Comparison of ENCODE assay signal across 20 cellular contexts in genomic region chr12:113136990-113137511, GRCh38. TPM values are rescaled to one million over a fixed set of nuclear protein-coding genes. Genes with fewer than 3 reads are reported as not detected.
DNase-seq lines count a peak whose midpoint lies in the region; ATAC-seq and TF ChIP-seq lines count a peak whose summit lies in the region.
"Had no signal": no experiment of that assay in that cellular context is flagged by ENCODE, and none has a peak within 500 bp of the region (broad histone marks: within the 10 kb centered on the region; RNA-seq: fewer than 3 reads in every experiment).

No MANE protein-coding gene starts in this region.

- TF ChIP-seq CTCF in 22Rv1 (IDR thresholded peaks at IDR 0.05) (no peak), Calu3 (IDR thresholded peaks at IDR 0.05; ENCODE audit: unreplicated experiment) (no peak)

- peak overlapping the region; percentile 8; the same call in 1 of the 2 replicates for H3K27ac ChIP-seq in 22Rv1
- peak overlapping the region; percentile 58 for H3K27ac ChIP-seq in caudate nucleus (ENCODE audit: low read depth, low read length)

- no peaks in the 10 kb centered on the region for H3K9me3 Mint-ChIP-seq in Calu3 (ENCODE audit: low read depth, unreplicated experiment)
- H3K9me3 Mint-ChIP-seq in naive B cell, result no peaks in the 10 kb centered on the region
- H3K9me3 Mint-ChIP-seq: immature natural killer cell had no signal

- TSS peak; percentile 75 for BruUV-seq in Calu3 (replicated peaks; lab: Mats Ljungman, UMichigan)

- H3K4me3 Mint-ChIP-seq in Calu3 (ENCODE audit: low read depth, unreplicated experiment), result peak overlapping the region; percentile 97
- peak overlapping the region in 6 of 8 donors; percentile 42 to 92 (median 68) for H3K4me3 Mint-ChIP-seq in naive B cell
- H3K4me3 Mint-ChIP-seq: immature natural killer cell had no signal

- CTCF ChIA-PET in Calu3 (lab: Charles Lee), result interaction anchor here (0.7 to 6.7 kb wide), 2 partner anchors 15 to 476 kb away, joined by 5 to 108 read pairs; partner anchors contain the start of gene CFAP73

- DNase-seq in Calu3, result peak; percentile 92
- no peak for DNase-seq in caudate nucleus (lab: John Stamatoyannopoulos, UW)
- DNase-seq in naive B cell, result no peak
- no peak for DNase-seq in NCI-H345 (lab: John Stamatoyannopoulos, UW)
- DNase-seq in middle frontal gyrus (ENCODE audit: extremely low spot score, low spot score), result no peak
- DNase-seq in NAMALWA (ENCODE audit: low spot score), result no peak
- DNase-seq: activated effector memory CD4-positive, alpha-beta T cell treated with anti-CD3 and anti-CD28 coated beads, Interleukin-2, amount 50 U/mL, for 16 hours; AML-193; cortex of kidney; DMS79; glutamatergic neuron; immature natural killer cell; NCI-H1694; NCI-H446 had no signal

- H3K4me1 Mint-ChIP-seq in Calu3 (ENCODE audit: low read depth, unreplicated experiment), result peaks cover 45% of the 10 kb centered on the region
- H3K4me1 Mint-ChIP-seq in naive B cell, result peaks cover 14 to 24% (median 23%) of the 10 kb centered on the region in 3 donors

- H3K36me3 Mint-ChIP-seq in Calu3 (ENCODE audit: insufficient read depth, unreplicated experiment) (peaks cover 47% of the 10 kb centered on the region), naive B cell (no peaks in the 10 kb centered on the region)
- H3K36me3 Mint-ChIP-seq: immature natural killer cell had no signal

- H3K27ac Mint-ChIP-seq in Calu3 (ENCODE audit: unreplicated experiment) (peak overlapping the region; percentile 96), naive B cell (peak overlapping the region in 1 of 6 donors; percentile 85)
- H3K27ac Mint-ChIP-seq: immature natural killer cell had no signal

- intact Hi-C loops in Calu3 (cut with micrococcal nuclease; ENCODE audit: unreplicated experiment), result loop anchor here (2.0 kb wide), 1 partner anchor 38 kb away; no protein-coding TSS in a partner anchor

- H3K27me3 Mint-ChIP-seq in Calu3 (ENCODE audit: unreplicated experiment) (no peaks in the 10 kb centered on the region), naive B cell (peaks cover 0 to 14% (median 0%) of the 10 kb centered on the region in 3 donors)

- ATAC-seq in naive B cell (ENCODE audit: low read depth in 2 of 2) (no peak), GM21737 (IDR thresholded peaks at IDR 0.05; ENCODE audit: unreplicated experiment) (no peak)

RNA-seq across cellular contexts. Expression of gene RASAL1, which starts 1.5 kb away (rescaled TPM):
- total RNA-seq in Calu3 (2022), result 59.7 and 85.9 TPM in 2 replicates
- polyA plus RNA-seq in naive B cell (ENCODE audit: low read depth in 6 of 6), result under 1 TPM in 4 of 6 donors, not detected in 2; 0.17 to 0.48 (median 0.41) TPM
- total RNA-seq: M059J, osteoblast, skeletal muscle tissue had no signal
- polyA plus RNA-seq: immature natural killer cell, SK-N-SH had no signal

RNA-seq across cellular contexts. Expression of gene CFAP73, which starts 12.5 kb away (rescaled TPM):
- 2.3 and 3.2 TPM in 2 replicates for total RNA-seq in Calu3 (2022)
- 1 to 10 TPM in 1 of 6 donors, not detected in 5; 1.2 TPM for polyA plus RNA-seq in naive B cell (ENCODE audit: low read depth in 6 of 6)
- total RNA-seq: M059J, osteoblast, skeletal muscle tissue had no signal
- polyA plus RNA-seq: immature natural killer cell, SK-N-SH had no signal

RNA-seq across cellular contexts. Expression of gene DDX54, which starts 48.2 kb away (rescaled TPM):
- 104 and 112 TPM in 2 replicates for total RNA-seq in Calu3 (2022)
- polyA plus RNA-seq in naive B cell (ENCODE audit: low read depth in 6 of 6), result 10 to 100 TPM in 5 of 6 donors, 1 to 10 TPM in 1; 9.0 to 45.5 (median 25.4) TPM

RNA-seq across cellular contexts. Expression of gene RITA1, which starts 48.5 kb away (rescaled TPM):
- total RNA-seq in Calu3 (2022), result 27.4 and 28.4 TPM in 2 replicates
- 10 to 100 TPM; 21.0 to 31.9 (median 24.1) TPM for polyA plus RNA-seq in naive B cell (ENCODE audit: low read depth in 6 of 6)
